Comparison of ENCODE assay signal across 8 cellular contexts in genomic region chr15:70195808-70196304, GRCh38.
A peak's percentile ranks its signal among the peaks of the same experiment; 100 is the strongest.
DNase-seq lines count a peak whose midpoint lies in the region; ATAC-seq lines count a peak whose summit lies in the region.

No MANE protein-coding gene starts in this region.

- H3K27me3 ChIP-seq in SJSA1 (replicated peaks), result no peaks in the 10 kb centered on the region

- no peaks in the 10 kb centered on the region for H3K9me3 ChIP-seq in SJSA1 (replicated peaks)

- ATAC-seq in HG02571 (IDR thresholded peaks at IDR 0.05; ENCODE audit: unreplicated experiment), result no peak

- DNase-seq in C1 segment of cervical spinal cord (lab: John Stamatoyannopoulos, UW) (peak in 13 of 14 donors; percentile 4 to 87 (median 51)), SJSA1 (ENCODE audit: low read depth in 1 of 2, low spot score in 2 of 2) (peak; percentile 73 to 75), glomerular visceral epithelial cell (ENCODE audit: extremely low spot score) (peak; percentile 89), pons (ENCODE audit: low spot score) (peak; percentile 39), NCI-H748 (lab: John Stamatoyannopoulos, UW; ENCODE audit: unreplicated experiment) (no peak), COR-L47 (lab: John Stamatoyannopoulos, UW) (no peak), NCI-H1694 treated with DMSO at 0.1 percent for 48 hours (lab: John Stamatoyannopoulos, UW) (no peak)

- no peaks in the 10 kb centered on the region for H3K36me3 ChIP-seq in SJSA1

- peak overlapping the region; percentile 32 for H3K27ac ChIP-seq in SJSA1

- no peak overlapping the region for H3K4me3 ChIP-seq in SJSA1

- H3K4me1 ChIP-seq in SJSA1 (replicated peaks), result peaks cover 24% of the 10 kb centered on the region

Comparison
In these comparisons a context has a peak if more than half of its experiments do, and no peak if none do; other contexts are left out.
1. DNase-seq: peak in C1 segment of cervical spinal cord (13 of 14), SJSA1 (2 of 2), glomerular visceral epithelial cell (single experiment) and pons (single experiment); none in NCI-H748 (single experiment), COR-L47 (single experiment) and NCI-H1694 treated with DMSO at 0.1 percent for 48 hours (single experiment).